20 cellular contexts compared by ENCODE assay signal in genomic region chr7:36606442-36607205, GRCh38.
DNase-seq lines count a peak whose midpoint lies in the region; ATAC-seq and TF ChIP-seq lines count a peak whose summit lies in the region.
"Had no signal": no experiment of that assay in that cellular context is flagged by ENCODE, and none has a peak within 500 bp of the region (broad histone marks: within the 10 kb centered on the region; RNA-seq: fewer than 3 reads in every experiment).

No MANE protein-coding gene starts in this region.

- H3K4me3 ChIP-seq in dorsolateral prefrontal cortex: peak overlapping the region in 13 of 59 donors; percentile 0 to 43 (median 20)
- H3K4me3 ChIP-seq: breast epithelium, esophagus squamous epithelium, left lung had no signal

- H3K4me1 Mint-ChIP-seq in activated T-cell treated with anti-CD3 and anti-CD28 coated beads, Interleukin-2, amount 50 U/mL, for 24 hours (ENCODE audit: low read depth): peaks cover 61% of the 10 kb centered on the region
- H3K4me1 Mint-ChIP-seq in type B pancreatic cell (ENCODE audit: unreplicated experiment): peaks cover 41% of the 10 kb centered on the region
- H3K4me1 Mint-ChIP-seq: IgD-negative memory B cell had no signal

- no peaks in the 10 kb centered on the region for H3K9me3 Mint-ChIP-seq in activated T-cell treated with anti-CD3 and anti-CD28 coated beads, Interleukin-2, amount 50 U/mL, for 24 hours
- H3K9me3 Mint-ChIP-seq in type B pancreatic cell: no peaks in the 10 kb centered on the region
- H3K9me3 Mint-ChIP-seq: activated CD4-positive, alpha-beta memory T cell treated with anti-CD3 and anti-CD28 coated beads for 36 hours; activated T-cell treated with anti-CD3 and anti-CD28 coated beads, Interleukin-2, amount 50 U/mL, for 72 hours; IgD-negative memory B cell had no signal

- intact Hi-C loops in dorsolateral prefrontal cortex (cut with DNase I): loop anchor here in 1 of 2 donors (5.0 kb wide), 1 partner anchor 71 kb away; no protein-coding TSS in a partner anchor

- no peaks in the 10 kb centered on the region for H3K27me3 ChIP-seq in dorsolateral prefrontal cortex
- H3K27me3 ChIP-seq: breast epithelium, esophagus squamous epithelium, left lung had no signal

- peaks cover 18% of the 10 kb centered on the region for H3K36me3 Mint-ChIP-seq in activated T-cell treated with anti-CD3 and anti-CD28 coated beads, Interleukin-2, amount 50 U/mL, for 24 hours (ENCODE audit: low read depth)
- H3K36me3 Mint-ChIP-seq in type B pancreatic cell: no peaks in the 10 kb centered on the region
- H3K36me3 Mint-ChIP-seq: activated CD4-positive, alpha-beta memory T cell treated with anti-CD3 and anti-CD28 coated beads for 36 hours had no signal

- H3K27ac ChIP-seq in dorsolateral prefrontal cortex: peak overlapping the region in 36 of 59 donors; percentile 4 to 87 (median 36)
- H3K27ac ChIP-seq: breast epithelium, esophagus squamous epithelium, HL-60, left lung, parathyroid adenoma had no signal

- no peak for DNase-seq in activated T-cell treated with anti-CD3 and anti-CD28 coated beads, Interleukin-2, amount 50 U/mL, for 24 hours
- DNase-seq in activated T-cell treated with anti-CD3 and anti-CD28 coated beads, Interleukin-2, amount 50 U/mL, for 48 hours: no peak
- DNase-seq in NCI-H69 (lab: John Stamatoyannopoulos, UW) (peak; percentile 87), dorsolateral prefrontal cortex (peak in 1 of 10 donors; percentile 59), type B pancreatic cell (ENCODE audit: extremely low spot score, unreplicated experiment) (no peak), anterior cingulate cortex (lab: John Stamatoyannopoulos, UW) (no peak)
- no peak for DNase-seq in activated CD4-positive, alpha-beta T cell treated with anti-CD3 and anti-CD28 coated beads, Interleukin-2, amount 50 U/mL, for 1 hour
- DNase-seq: activated CD4-positive, alpha-beta memory T cell treated with anti-CD3 and anti-CD28 coated beads for 36 hours; activated T-cell treated with anti-CD3 and anti-CD28 coated beads, Interleukin-2, amount 50 U/mL, for 72 hours; esophagus squamous epithelium; H7; left lung; NCI-H2081; stimulated activated CD4-positive, alpha-beta T cell treated with anti-CD3 and anti-CD28 coated beads, Interleukin-2, amount 100 ng/mL, for 24 hours; SW 1271 had no signal

- H3K27me3 Mint-ChIP-seq in activated T-cell treated with anti-CD3 and anti-CD28 coated beads, Interleukin-2, amount 50 U/mL, for 24 hours: no peaks in the 10 kb centered on the region
- H3K27me3 Mint-ChIP-seq in type B pancreatic cell: no peaks in the 10 kb centered on the region
- H3K27me3 Mint-ChIP-seq: activated CD4-positive, alpha-beta memory T cell treated with anti-CD3 and anti-CD28 coated beads for 36 hours had no signal

- H3K27ac Mint-ChIP-seq in activated T-cell treated with anti-CD3 and anti-CD28 coated beads, Interleukin-2, amount 50 U/mL, for 24 hours: peak overlapping the region; percentile 22
- peak overlapping the region; percentile 3 for H3K27ac Mint-ChIP-seq in type B pancreatic cell
- H3K27ac Mint-ChIP-seq: activated CD4-positive, alpha-beta memory T cell treated with anti-CD3 and anti-CD28 coated beads for 36 hours; activated T-cell treated with anti-CD3 and anti-CD28 coated beads, Interleukin-2, amount 50 U/mL, for 72 hours had no signal

- no peak overlapping the region for H3K4me3 Mint-ChIP-seq in activated T-cell treated with anti-CD3 and anti-CD28 coated beads, Interleukin-2, amount 50 U/mL, for 24 hours
- no peak overlapping the region for H3K4me3 Mint-ChIP-seq in type B pancreatic cell
- H3K4me3 Mint-ChIP-seq: activated CD4-positive, alpha-beta memory T cell treated with anti-CD3 and anti-CD28 coated beads for 36 hours; IgD-negative memory B cell had no signal

- no peak for TF ChIP-seq CTCF in dorsolateral prefrontal cortex (IDR thresholded peaks at IDR 0.05 in 54 of 56, conservative IDR thresholded peaks at IDR 0.05 in 2 of 56; ENCODE audit: low read depth in 1 of 56, partially characterized antibody in 56 of 56)
- TF ChIP-seq CTCF in type B pancreatic cell (conservative IDR thresholded peaks at IDR 0.05): no peak

- ATAC-seq in GM19455 (IDR thresholded peaks at IDR 0.05; ENCODE audit: unreplicated experiment): no peak
- ATAC-seq: activated T-cell treated with anti-CD3 and anti-CD28 coated beads, Interleukin-2, amount 50 U/mL, for 72 hours had no signal
